In the genomic region with DNA sequence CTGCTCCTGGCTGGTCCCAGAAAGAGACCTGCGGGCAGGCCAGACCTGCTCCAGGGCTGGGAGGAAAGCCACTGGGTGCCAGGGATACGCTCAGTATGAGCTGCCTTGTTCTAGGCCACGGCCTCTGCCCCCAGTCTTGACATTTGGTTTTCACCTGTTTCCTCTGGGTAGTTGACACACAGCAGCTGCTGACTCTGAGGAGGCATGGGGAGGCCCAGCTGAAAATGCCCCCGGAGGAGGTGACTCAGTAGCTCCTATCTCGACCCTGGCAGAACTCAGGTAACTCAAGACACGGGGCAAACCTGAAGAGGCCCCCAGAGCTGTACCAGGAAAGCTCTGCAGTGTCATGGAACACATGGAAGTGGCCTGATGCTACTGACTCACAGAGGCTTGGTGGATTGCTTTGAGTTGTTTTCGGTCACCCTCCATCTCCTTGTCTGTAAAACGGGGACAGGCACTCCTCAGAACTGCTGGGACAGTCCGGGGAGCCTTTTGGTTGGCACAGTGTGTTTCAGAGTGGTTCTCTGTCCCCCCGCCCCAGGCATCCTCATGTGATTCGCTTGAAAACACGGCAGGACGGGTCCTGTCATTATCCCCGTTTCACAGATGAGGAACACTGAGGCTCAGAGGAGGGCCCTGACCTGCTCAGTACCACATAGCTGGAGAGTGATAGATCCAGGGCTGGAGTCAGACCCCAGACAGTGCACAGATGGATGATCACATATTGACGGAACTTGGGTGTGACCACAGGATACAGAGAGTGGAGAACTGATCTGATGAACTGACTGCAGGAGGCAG, we compare ENCODE assay signal across 11 cellular contexts.
DNase-seq lines count a peak whose midpoint lies in the region; ATAC-seq and TF ChIP-seq lines count a peak whose summit lies in the region.
"Had no signal": no experiment of that assay in that cellular context is flagged by ENCODE, and none has a peak within 500 bp of the region (broad histone marks: within the 10 kb centered on the region; RNA-seq: fewer than 3 reads in every experiment).

No MANE protein-coding gene starts in this region.

- no peak overlapping the region for H3K27ac ChIP-seq in RWPE2 (ENCODE audit: poor library complexity, severe bottlenecking)
- H3K27ac ChIP-seq: SK-N-MC had no signal

- CTCF ChIA-PET in HEK293T (lab: Yijun Ruan, JAX), result no interaction called here

- no peak for DNase-seq in T-helper 1 cell
- peak; percentile 44 for DNase-seq in RWPE2 (ENCODE audit: low spot score)
- DNase-seq in central memory CD8-positive, alpha-beta T cell (ENCODE audit: low spot score in 2 of 2), result no peak
- peak; percentile 50 for DNase-seq in stimulated activated CD4-positive, alpha-beta T cell treated with anti-CD3 and anti-CD28 coated beads, Interleukin-4, amount 100 ng/mL, for 24 hours
- DNase-seq in HEK293T (ENCODE audit: extremely low spot score), result no peak
- no peak for DNase-seq in NCI-H1694 (lab: John Stamatoyannopoulos, UW)
- no peak for DNase-seq in NCI-H446 (lab: John Stamatoyannopoulos, UW)
- DNase-seq: DMS 273 treated with DMSO at 0.1 percent for 48 hours, NCI-H510A had no signal

- H3K4me1 Mint-ChIP-seq in T-helper 1 cell treated with Interleukin-12 subunit alpha and Interleukin-12 subunit beta and Interleukin-4 antibody, amounts not matched to agents 30 μg/mL and 1 μg/mL, for 36 hours (ENCODE audit: low read depth), result peaks cover 28% of the 10 kb centered on the region
- H3K4me1 Mint-ChIP-seq in central memory CD8-positive, alpha-beta T cell, result peaks cover 58% of the 10 kb centered on the region

- no peaks in the 10 kb centered on the region for H3K36me3 ChIP-seq in RWPE2 (ENCODE audit: low read depth)

- no peaks in the 10 kb centered on the region for H3K9me3 ChIP-seq in RWPE2 (ENCODE audit: severe bottlenecking)

- no peaks in the 10 kb centered on the region for H3K9me3 Mint-ChIP-seq in T-helper 1 cell treated with Interleukin-12 subunit alpha and Interleukin-12 subunit beta and Interleukin-4 antibody, amounts not matched to agents 30 μg/mL and 1 μg/mL, for 36 hours
- H3K9me3 Mint-ChIP-seq in central memory CD8-positive, alpha-beta T cell, result no peaks in the 10 kb centered on the region

- no peak for TF ChIP-seq CTCF in RWPE2 (IDR thresholded peaks at IDR 0.05; ENCODE audit: poor library complexity, severe bottlenecking)

- peaks cover 28% of the 10 kb centered on the region for H3K4me1 ChIP-seq in RWPE2 (ENCODE audit: insufficient read depth, poor library complexity, severe bottlenecking)

- no peaks in the 10 kb centered on the region for H3K27me3 ChIP-seq in RWPE2 (ENCODE audit: insufficient read depth, poor library complexity, severe bottlenecking)

- no peak for ATAC-seq in RWPE2 (ENCODE audit: low read depth)
- ATAC-seq in central memory CD8-positive, alpha-beta T cell (replicated peaks; ENCODE audit: extremely low read depth, poor library complexity, severe bottlenecking), result no peak

- peaks cover 2% of the 10 kb centered on the region for H3K36me3 Mint-ChIP-seq in T-helper 1 cell treated with Interleukin-12 subunit alpha and Interleukin-12 subunit beta and Interleukin-4 antibody, amounts not matched to agents 30 μg/mL and 1 μg/mL, for 36 hours (ENCODE audit: low read depth)
- peaks cover 1% of the 10 kb centered on the region for H3K36me3 Mint-ChIP-seq in central memory CD8-positive, alpha-beta T cell (ENCODE audit: insufficient read depth)

- H3K4me3 ChIP-seq in RWPE2 (ENCODE audit: severe bottlenecking), result no peak overlapping the region
- H3K4me3 ChIP-seq: SK-N-MC had no signal

- H3K27ac Mint-ChIP-seq in T-helper 1 cell treated with Interleukin-12 subunit alpha and Interleukin-12 subunit beta and Interleukin-4 antibody, amounts not matched to agents 30 μg/mL and 1 μg/mL, for 36 hours, result peak overlapping the region; percentile 6
- H3K27ac Mint-ChIP-seq in central memory CD8-positive, alpha-beta T cell (ENCODE audit: low read depth), result peak overlapping the region; percentile 65

- H3K4me3 Mint-ChIP-seq in T-helper 1 cell treated with Interleukin-12 subunit alpha and Interleukin-12 subunit beta and Interleukin-4 antibody, amounts not matched to agents 30 μg/mL and 1 μg/mL, for 36 hours, result no peak overlapping the region
- H3K4me3 Mint-ChIP-seq in central memory CD8-positive, alpha-beta T cell, result no peak overlapping the region

- H3K27me3 Mint-ChIP-seq in T-helper 1 cell treated with Interleukin-12 subunit alpha and Interleukin-12 subunit beta and Interleukin-4 antibody, amounts not matched to agents 30 μg/mL and 1 μg/mL, for 36 hours (ENCODE audit: low read depth), result no peaks in the 10 kb centered on the region
- no peaks in the 10 kb centered on the region for H3K27me3 Mint-ChIP-seq in central memory CD8-positive, alpha-beta T cell

- POLR2A ChIA-PET in HEK293T (lab: Yijun Ruan, JAX), result no interaction called here

TF ChIP-seq in HEK293T, 16 proteins besides CTCF, POLR2A, EP300 and RAD21:
- no peak for TF ChIP-seq FOXA1 (IDR thresholded peaks at IDR 0.05)
- no peak for TF ChIP-seq CTBP1 (IDR thresholded peaks at IDR 0.05; ENCODE audit: borderline replicate concordance)
- no peak for TF ChIP-seq LEF1 (IDR thresholded peaks at IDR 0.05; ENCODE audit: borderline replicate concordance)
- no peak for TF ChIP-seq TARDBP (IDR thresholded peaks at IDR 0.05)
- TF ChIP-seq ELF4 (IDR thresholded peaks at IDR 0.05), result no peak
- TF ChIP-seq FOXM1 (IDR thresholded peaks at IDR 0.05; ENCODE audit: borderline replicate concordance), result no peak
- no peak for TF ChIP-seq HDGF (IDR thresholded peaks at IDR 0.05; ENCODE audit: borderline replicate concordance)
- no peak for TF ChIP-seq ARNT (IDR thresholded peaks at IDR 0.05)
- no peak for TF ChIP-seq SUZ12 (IDR thresholded peaks at IDR 0.05)
- no peak for TF ChIP-seq FOXK2 (IDR thresholded peaks at IDR 0.05)

Comparison
In these comparisons a context has a peak if more than half of its experiments do, and no peak if none do; other contexts are left out.
1. DNase-seq: peak in RWPE2 (single experiment) and stimulated activated CD4-positive, alpha-beta T cell treated with anti-CD3 and anti-CD28 coated beads, Interleukin-4, amount 100 ng/mL, for 24 hours (single experiment); none in T-helper 1 cell (0 of 5), central memory CD8-positive, alpha-beta T cell (0 of 2), HEK293T (single experiment), NCI-H1694 (single experiment) and NCI-H446 (0 of 2).